16 cellular contexts compared by ENCODE assay signal in the genomic region with DNA sequence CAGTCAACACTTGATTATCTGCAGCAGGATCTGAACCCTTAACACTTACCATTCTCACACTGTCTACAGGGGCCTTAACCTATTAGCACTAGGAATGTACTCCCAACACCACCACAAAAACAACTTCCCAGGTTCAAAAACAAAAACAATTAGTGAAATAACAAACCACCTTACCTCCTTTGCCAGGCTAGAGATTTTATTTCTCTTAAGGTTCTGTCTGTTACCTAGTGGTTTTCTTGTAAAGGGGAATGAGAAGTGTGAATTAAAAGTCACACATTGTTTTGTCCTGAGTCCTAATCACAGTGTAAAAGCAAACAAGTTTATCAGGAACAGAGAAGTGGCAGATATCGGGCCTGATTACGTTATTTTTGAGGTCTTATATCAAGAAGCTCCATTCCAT. TPM values are rescaled to one million over a fixed set of nuclear protein-coding genes. Genes with fewer than 3 reads are reported as not detected.
DNase-seq lines count a peak whose midpoint lies in the region; ATAC-seq and TF ChIP-seq lines count a peak whose summit lies in the region.
"Had no signal": no experiment of that assay in that cellular context is flagged by ENCODE, and none has a peak within 500 bp of the region (broad histone marks: within the 10 kb centered on the region; RNA-seq: fewer than 3 reads in every experiment).

No MANE protein-coding gene starts in this region.

- no peak overlapping the region for H3K4me3 Mint-ChIP-seq in activated naive CD4-positive, alpha-beta T cell treated with anti-CD3 and anti-CD28 coated beads for 36 hours
- H3K4me3 Mint-ChIP-seq in central memory CD8-positive, alpha-beta T cell = peak overlapping the region; percentile 40
- H3K4me3 Mint-ChIP-seq in osteocyte (ENCODE audit: unreplicated experiment) (no peak overlapping the region), chondrocyte (ENCODE audit: unreplicated experiment) (no peak overlapping the region)

- H3K27ac Mint-ChIP-seq in activated naive CD4-positive, alpha-beta T cell treated with anti-CD3 and anti-CD28 coated beads, Interleukin-2, amount 50 U/mL, for 72 hours = peak overlapping the region; percentile 39 to 78
- H3K27ac Mint-ChIP-seq in activated naive CD4-positive, alpha-beta T cell treated with anti-CD3 and anti-CD28 coated beads for 36 hours = no peak overlapping the region
- peak overlapping the region; percentile 84 for H3K27ac Mint-ChIP-seq in central memory CD8-positive, alpha-beta T cell (ENCODE audit: low read depth)
- peak overlapping the region; percentile 6 for H3K27ac Mint-ChIP-seq in osteocyte (ENCODE audit: unreplicated experiment)
- no peak overlapping the region for H3K27ac Mint-ChIP-seq in chondrocyte (ENCODE audit: unreplicated experiment)

- H3K9me3 Mint-ChIP-seq in activated naive CD4-positive, alpha-beta T cell treated with anti-CD3 and anti-CD28 coated beads, Interleukin-2, amount 50 U/mL, for 72 hours = no peaks in the 10 kb centered on the region
- H3K9me3 Mint-ChIP-seq in activated naive CD4-positive, alpha-beta T cell treated with anti-CD3 and anti-CD28 coated beads for 36 hours = no peaks in the 10 kb centered on the region
- no peaks in the 10 kb centered on the region for H3K9me3 Mint-ChIP-seq in central memory CD8-positive, alpha-beta T cell
- H3K9me3 Mint-ChIP-seq in osteocyte (ENCODE audit: unreplicated experiment) (no peaks in the 10 kb centered on the region), chondrocyte (ENCODE audit: low read depth) (no peaks in the 10 kb centered on the region)

- CTCF ChIA-PET in activated naive CD4-positive, alpha-beta T cell treated with anti-CD3 and anti-CD28 coated beads for 36 hours (lab: Charles Lee) = no interaction called here
- CTCF ChIA-PET in Panc1 (lab: Charles Lee) = no interaction called here

- no peaks in the 10 kb centered on the region for H3K27me3 Mint-ChIP-seq in activated naive CD4-positive, alpha-beta T cell treated with anti-CD3 and anti-CD28 coated beads for 36 hours (ENCODE audit: low read depth)
- no peaks in the 10 kb centered on the region for H3K27me3 Mint-ChIP-seq in central memory CD8-positive, alpha-beta T cell
- no peaks in the 10 kb centered on the region for H3K27me3 Mint-ChIP-seq in osteocyte (ENCODE audit: unreplicated experiment)
- H3K27me3 Mint-ChIP-seq in chondrocyte (ENCODE audit: low read depth) = no peaks in the 10 kb centered on the region

- ATAC-seq in activated naive CD4-positive, alpha-beta T cell treated with anti-CD3 and anti-CD28 coated beads, Interleukin-2, amount 50 U/mL, for 72 hours = no peak
- ATAC-seq in Panc1 (no peak), GM21390 (IDR thresholded peaks at IDR 0.05; ENCODE audit: unreplicated experiment) (no peak)
- ATAC-seq in central memory CD8-positive, alpha-beta T cell (replicated peaks; ENCODE audit: extremely low read depth, poor library complexity, severe bottlenecking) = no peak
- ATAC-seq: HCT116 had no signal

- no peak overlapping the region for H3K4me3 ChIP-seq in Panc1 (ENCODE audit: low read depth in 2 of 2, low read length in 2 of 2)

- no peak for DNase-seq in activated naive CD4-positive, alpha-beta T cell treated with anti-CD3 and anti-CD28 coated beads, Interleukin-2, amount 50 U/mL, for 72 hours (ENCODE audit: low spot score in 2 of 2)
- no peak for DNase-seq in activated naive CD4-positive, alpha-beta T cell treated with anti-CD3 and anti-CD28 coated beads for 36 hours
- no peak for DNase-seq in Panc1 (ENCODE audit: low read depth, low spot score)
- no peak for DNase-seq in central memory CD8-positive, alpha-beta T cell (ENCODE audit: low spot score in 2 of 2)
- DNase-seq in osteocyte (ENCODE audit: extremely low spot score, unreplicated experiment) = no peak
- DNase-seq in activated CD4-positive, CD25-positive, alpha-beta regulatory T cell (lab: John Stamatoyannopoulos, UW) = no peak
- no peak for DNase-seq in chondrocyte (ENCODE audit: low spot score)
- DNase-seq: Calu3, NCI-H187 treated with DMSO at 0.1 percent for 48 hours, NCI-H446, OCI-M1, RPMI8226, SIG-M5 had no signal

- no peaks in the 10 kb centered on the region for H3K27me3 ChIP-seq in Panc1 (ENCODE audit: control insufficient read depth, insufficient read depth, low read length)

- peaks cover 16 to 22% of the 10 kb centered on the region in 2 donors for H3K36me3 Mint-ChIP-seq in activated naive CD4-positive, alpha-beta T cell treated with anti-CD3 and anti-CD28 coated beads, Interleukin-2, amount 50 U/mL, for 72 hours
- H3K36me3 Mint-ChIP-seq in activated naive CD4-positive, alpha-beta T cell treated with anti-CD3 and anti-CD28 coated beads for 36 hours (ENCODE audit: low read depth) = peaks cover 38% of the 10 kb centered on the region
- peaks cover 74% of the 10 kb centered on the region for H3K36me3 Mint-ChIP-seq in central memory CD8-positive, alpha-beta T cell (ENCODE audit: insufficient read depth)
- H3K36me3 Mint-ChIP-seq in osteocyte (ENCODE audit: unreplicated experiment) = peaks cover 60% of the 10 kb centered on the region
- H3K36me3 Mint-ChIP-seq in chondrocyte (ENCODE audit: low read depth) = peaks cover 42% of the 10 kb centered on the region

- POLR2A ChIA-PET in Panc1 (lab: Charles Lee) = no interaction called here

- TF ChIP-seq CTCF in Panc1 (IDR thresholded peaks at IDR 0.05) (no peak), osteocyte (IDR thresholded peaks at IDR 0.05) (no peak), chondrocyte (IDR thresholded peaks at IDR 0.05) (no peak)

- peaks cover 78% of the 10 kb centered on the region for H3K36me3 ChIP-seq in Panc1 (ENCODE audit: control insufficient read depth, insufficient read depth, low read length)

- H3K4me1 Mint-ChIP-seq in activated naive CD4-positive, alpha-beta T cell treated with anti-CD3 and anti-CD28 coated beads for 36 hours (ENCODE audit: low read depth) = peaks cover 33% of the 10 kb centered on the region
- peaks cover 50% of the 10 kb centered on the region for H3K4me1 Mint-ChIP-seq in central memory CD8-positive, alpha-beta T cell
- H3K4me1 Mint-ChIP-seq in osteocyte (ENCODE audit: unreplicated experiment) (peaks cover 13% of the 10 kb centered on the region), chondrocyte (ENCODE audit: low read depth) (peaks cover 11% of the 10 kb centered on the region)

- no peaks in the 10 kb centered on the region for H3K4me1 ChIP-seq in Panc1 (ENCODE audit: control insufficient read depth, insufficient read depth, low read length)

- no peaks in the 10 kb centered on the region for H3K9me3 ChIP-seq in Panc1 (ENCODE audit: control insufficient read depth, insufficient read depth, low read depth, low read length)

- H3K27ac ChIP-seq in Panc1 (ENCODE audit: low read length) = no peak overlapping the region
- H3K27ac ChIP-seq: C4-2B had no signal

- TSS peak; percentile 2 for BruUV-seq in Panc1 (replicated peaks; lab: Mats Ljungman, UMichigan)

- intact Hi-C loops in activated naive CD4-positive, alpha-beta T cell treated with anti-CD3 and anti-CD28 coated beads for 36 hours (cut with micrococcal nuclease) = no loop called here
- intact Hi-C loops in Panc1 (cut with micrococcal nuclease; ENCODE audit: unreplicated experiment) = no loop called here

- in situ Hi-C loops in Panc1 (cut with HindIII; ENCODE audit: low pct_unique_long_range_greater_than_20kb, low sequenced_read_pairs) = no loop called here

RNA-seq across cellular contexts. Expression of gene SMARCE1, which starts 9.7 kb away (rescaled TPM):
- 10 to 100 TPM; 85.6 to 93.9 TPM for total RNA-seq in activated naive CD4-positive, alpha-beta T cell treated with anti-CD3 and anti-CD28 coated beads, Interleukin-2, amount 50 U/mL, for 72 hours
- 100 to 1,000 TPM; 102 to 112 TPM for total RNA-seq in activated naive CD4-positive, alpha-beta T cell treated with anti-CD3 and anti-CD28 coated beads for 36 hours
- total RNA-seq in Panc1 (2021; ENCODE audit: unreplicated experiment) = 129 TPM
- 126 TPM for polyA plus RNA-seq in Panc1 (2012; ENCODE audit: insufficient read length)
- 137 and 145 TPM in 2 replicates for total RNA-seq in osteocyte
- total RNA-seq in chondrocyte = 92.9 to 120 TPM (median 93.1 TPM) in 3 replicates

RNA-seq across cellular contexts. Expression of gene KRT222, which starts 27.0 kb away (rescaled TPM):
- not detected for total RNA-seq in activated naive CD4-positive, alpha-beta T cell treated with anti-CD3 and anti-CD28 coated beads, Interleukin-2, amount 50 U/mL, for 72 hours
- not detected for total RNA-seq in activated naive CD4-positive, alpha-beta T cell treated with anti-CD3 and anti-CD28 coated beads for 36 hours
- total RNA-seq in Panc1 (2021; ENCODE audit: unreplicated experiment) = not detected
- polyA plus RNA-seq in Panc1 (2012; ENCODE audit: insufficient read length) = not detected
- total RNA-seq in osteocyte = not detected in 2 replicates
- total RNA-seq in chondrocyte = not detected in 3 replicates
- total RNA-seq: Calu3 had no signal

Comparison
In these comparisons a context has a peak if more than half of its experiments do, and no peak if none do; other contexts are left out.
1. H3K27ac Mint-ChIP-seq: peak in activated naive CD4-positive, alpha-beta T cell treated with anti-CD3 and anti-CD28 coated beads, Interleukin-2, amount 50 U/mL, for 72 hours (2 of 2), central memory CD8-positive, alpha-beta T cell (single experiment) and osteocyte (single experiment); none in activated naive CD4-positive, alpha-beta T cell treated with anti-CD3 and anti-CD28 coated beads for 36 hours (single experiment) and chondrocyte (single experiment).